8 cellular contexts compared by ENCODE assay signal in genomic region chr1:94792876-94793605, GRCh38. TPM values are rescaled to one million over a fixed set of nuclear protein-coding genes. Genes with fewer than 3 reads are reported as not detected.
DNase-seq lines count a peak whose midpoint lies in the region; ATAC-seq and TF ChIP-seq lines count a peak whose summit lies in the region.

No MANE protein-coding gene starts in this region.

- no peaks in the 10 kb centered on the region for H3K27me3 ChIP-seq in WERI-Rb-1 (ENCODE audit: insufficient read depth, low read depth, severe bottlenecking)

- no peaks in the 10 kb centered on the region for H3K36me3 Mint-ChIP-seq in brain
- H3K36me3 Mint-ChIP-seq in naive B cell = no peaks in the 10 kb centered on the region

- peaks cover 34% of the 10 kb centered on the region for H3K4me1 Mint-ChIP-seq in brain
- peaks cover 36 to 49% (median 37%) of the 10 kb centered on the region in 3 donors for H3K4me1 Mint-ChIP-seq in naive B cell

- no peaks in the 10 kb centered on the region for H3K9me3 ChIP-seq in WERI-Rb-1 (ENCODE audit: severe bottlenecking)

- H3K36me3 ChIP-seq in WERI-Rb-1 = no peaks in the 10 kb centered on the region

- in situ Hi-C loops in ACHN (cut with HindIII; ENCODE audit: low pct_ligation_motif_present, low pct_unique_long_range_greater_than_20kb, low sequenced_read_pairs) = loop anchor here (25.0 kb wide), 1 partner anchor 256 kb away; the partner anchor contains the start of gene F3

- no peak overlapping the region for H3K4me3 ChIP-seq in WERI-Rb-1 (ENCODE audit: low read depth, low read length)

- DNase-seq in naive B cell = no peak
- DNase-seq in WERI-Rb-1 = no peak
- DNase-seq in NCI-H510A (lab: John Stamatoyannopoulos, UW) = no peak
- no peak for DNase-seq in NCI-H187 (lab: John Stamatoyannopoulos, UW)
- DNase-seq in ACHN = no peak

- peak overlapping the region in 4 of 5 experiments; percentile 60 to 82 (median 79) for H3K27ac Mint-ChIP-seq in brain
- peak overlapping the region; percentile 29 to 86 (median 70) for H3K27ac Mint-ChIP-seq in naive B cell

- peaks cover 0 to 4% (median 0%) of the 10 kb centered on the region in 5 experiments for H3K9me3 Mint-ChIP-seq in brain
- H3K9me3 Mint-ChIP-seq in naive B cell = peaks cover 0 to 25% (median 4%) of the 10 kb centered on the region in 7 donors

- H3K27me3 Mint-ChIP-seq in brain (peaks cover 3% of the 10 kb centered on the region), naive B cell (no peaks in the 10 kb centered on the region)

- ATAC-seq in GM18858 (IDR thresholded peaks at IDR 0.05; ENCODE audit: unreplicated experiment) (peak; percentile 16), HG03045 (IDR thresholded peaks at IDR 0.05; ENCODE audit: unreplicated experiment) (peak; percentile 20), naive B cell (ENCODE audit: low read depth in 2 of 2) (no peak)

- TF ChIP-seq CTCF in brain (conservative IDR thresholded peaks at IDR 0.05) (no peak), WERI-Rb-1 (IDR thresholded peaks at IDR 0.05; ENCODE audit: low read depth, low read length) (no peak)

- H3K27ac ChIP-seq in WERI-Rb-1 = no peak overlapping the region

- peak overlapping the region in 2 of 5 experiments; percentile 12 to 26 for H3K4me3 Mint-ChIP-seq in brain
- H3K4me3 Mint-ChIP-seq in naive B cell = peak overlapping the region in 5 of 8 donors; percentile 2 to 69 (median 33)

RNA-seq across cellular contexts. Expression of gene SLC44A3, which starts 27.1 kb away (rescaled TPM):
- polyA plus RNA-seq in brain (ENCODE audit: insufficient read depth, low read depth, low replicate concordance) = 3.9 TPM
- not detected for polyA plus RNA-seq in naive B cell (ENCODE audit: low read depth in 6 of 6)

Comparison
In these comparisons a context has a peak if more than half of its experiments do, and no peak if none do; other contexts are left out.
1. ATAC-seq: peak in GM18858 (single experiment) and HG03045 (single experiment); none in naive B cell (0 of 2).